Comparison of ENCODE assay signal across 17 cellular contexts in the genomic region with DNA sequence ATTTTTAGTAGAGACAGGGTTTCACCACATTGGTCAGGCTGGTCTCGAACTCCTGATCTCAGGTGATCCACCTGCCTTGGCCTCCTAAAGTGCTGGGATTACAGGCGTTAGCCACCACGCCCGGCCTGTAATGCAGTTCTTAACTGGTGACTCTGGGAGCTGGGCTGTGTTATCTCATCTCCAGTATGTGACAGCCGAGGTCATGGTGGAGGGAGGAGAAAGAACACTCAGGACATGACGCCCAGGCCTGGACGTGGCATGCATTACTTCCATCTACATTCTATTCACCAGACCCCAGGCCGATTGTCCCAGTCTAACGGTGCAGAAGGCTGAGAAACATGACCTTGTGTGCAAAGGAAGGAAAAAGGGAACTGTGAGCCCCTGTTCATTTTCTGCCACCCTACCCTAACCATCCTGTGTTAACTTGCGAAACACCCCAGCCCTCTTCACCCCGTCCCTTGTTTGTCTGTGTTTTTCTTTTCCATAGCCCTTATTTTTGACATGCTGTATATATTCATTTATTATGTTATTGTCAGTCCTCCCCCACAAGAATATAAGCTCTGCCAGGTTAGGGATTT.
"Had no signal": no experiment of that assay in that cellular context is flagged by ENCODE, and none has a peak within 500 bp of the region (broad histone marks: within the 10 kb centered on the region; RNA-seq: fewer than 3 reads in every experiment).

No MANE protein-coding gene starts in this region.

- H3K27ac ChIP-seq: dorsolateral prefrontal cortex, epithelial cell of prostate, esophagus muscularis mucosa, gastrocnemius medialis, heart right ventricle, neutrophil, right atrium auricular region had no signal

- H3K27me3 ChIP-seq: dorsolateral prefrontal cortex, esophagus muscularis mucosa, gastrocnemius medialis, heart right ventricle, neutrophil, right atrium auricular region had no signal

- H3K4me3 ChIP-seq: dorsolateral prefrontal cortex, esophagus muscularis mucosa, gastrocnemius medialis, heart right ventricle, right atrium auricular region had no signal

- H3K4me3 Mint-ChIP-seq: naive thymus-derived CD4-positive, alpha-beta T cell; nephron progenitor cell had no signal

- H3K27ac Mint-ChIP-seq: naive thymus-derived CD4-positive, alpha-beta T cell; nephron progenitor cell had no signal

- H3K36me3 ChIP-seq: esophagus muscularis mucosa, gastrocnemius medialis, heart right ventricle, neutrophil, right atrium auricular region had no signal

- H3K36me3 Mint-ChIP-seq: naive thymus-derived CD4-positive, alpha-beta T cell had no signal

- H3K4me1 Mint-ChIP-seq: naive thymus-derived CD4-positive, alpha-beta T cell had no signal

- DNase-seq: cortex of kidney; dorsolateral prefrontal cortex; effector CD8-positive, alpha-beta T cell; gastrocnemius medialis; heart right ventricle; hypothalamus; kidney glomerular epithelial cell; naive thymus-derived CD4-positive, alpha-beta T cell; nephron progenitor cell; small intestine; stimulated activated CD4-positive, alpha-beta T cell treated with anti-CD3 and anti-CD28 coated beads, Interleukin-2, amount 100 ng/mL, for 48 hours; stimulated activated naive CD4-positive, alpha-beta T cell treated with Interleukin-2 at 50 U/mL for 16 hours; trophoblast cell had no signal

- H3K9me3 ChIP-seq: esophagus muscularis mucosa, gastrocnemius medialis, heart right ventricle, neutrophil, right atrium auricular region had no signal

- H3K9me3 Mint-ChIP-seq: naive thymus-derived CD4-positive, alpha-beta T cell; nephron progenitor cell had no signal

- H3K4me1 ChIP-seq: esophagus muscularis mucosa, gastrocnemius medialis, heart right ventricle, right atrium auricular region had no signal
